Comparison of ENCODE assay signal across 8 cellular contexts in genomic region chr1:230978491-230979388, GRCh38. TPM values are rescaled to one million over a fixed set of nuclear protein-coding genes. Genes with fewer than 3 reads are reported as not detected.
DNase-seq lines count a peak whose midpoint lies in the region; ATAC-seq and TF ChIP-seq lines count a peak whose summit lies in the region.

Gene ARV1 (plus strand): TSS chr1:230979094. CDS start chr1:230979106, 12 bp downstream.
A gene with protein sequence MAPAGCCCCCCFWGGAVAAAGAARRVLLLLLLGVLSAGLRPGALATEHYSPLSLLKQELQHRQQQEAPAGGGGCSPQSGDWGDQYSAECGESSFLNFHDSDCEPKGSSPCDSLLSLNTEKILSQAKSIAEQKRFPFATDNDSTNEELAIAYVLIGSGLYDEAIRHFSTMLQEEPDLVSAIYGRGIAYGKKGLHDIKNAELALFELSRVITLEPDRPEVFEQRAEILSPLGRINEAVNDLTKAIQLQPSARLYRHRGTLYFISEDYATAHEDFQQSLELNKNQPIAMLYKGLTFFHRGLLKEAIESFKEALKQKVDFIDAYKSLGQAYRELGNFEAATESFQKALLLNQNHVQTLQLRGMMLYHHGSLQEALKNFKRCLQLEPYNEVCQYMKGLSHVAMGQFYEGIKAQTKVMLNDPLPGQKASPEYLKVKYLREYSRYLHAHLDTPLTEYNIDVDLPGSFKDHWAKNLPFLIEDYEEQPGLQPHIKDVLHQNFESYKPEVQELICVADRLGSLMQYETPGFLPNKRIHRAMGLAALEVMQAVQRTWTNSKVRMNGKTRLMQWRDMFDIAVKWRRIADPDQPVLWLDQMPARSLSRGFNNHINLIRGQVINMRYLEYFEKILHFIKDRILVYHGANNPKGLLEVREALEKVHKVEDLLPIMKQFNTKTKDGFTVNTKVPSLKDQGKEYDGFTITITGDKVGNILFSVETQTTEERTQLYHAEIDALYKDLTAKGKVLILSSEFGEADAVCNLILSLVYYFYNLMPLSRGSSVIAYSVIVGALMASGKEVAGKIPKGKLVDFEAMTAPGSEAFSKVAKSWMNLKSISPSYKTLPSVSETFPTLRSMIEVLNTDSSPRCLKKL (minus strand): TSS chr1:230978861. CDS start chr1:230978830, 31 bp downstream.

- peaks cover 8% of the 10 kb centered on the region; the same call in 1 of the 2 replicates for H4K20me1 ChIP-seq in DOHH2 (ENCODE audit: control insufficient read depth, insufficient read depth, low read depth, low read length)

- H3K27me3 ChIP-seq in DOHH2 (ENCODE audit: control insufficient read depth, low read length) (no peaks in the 10 kb centered on the region), Peyer's patch (no peaks in the 10 kb centered on the region), esophagus (ENCODE audit: control insufficient read depth in 1 of 2, insufficient read depth in 2 of 2, low read length in 2 of 2) (no peaks in the 10 kb centered on the region), muscle layer of colon (ENCODE audit: control insufficient read depth in 1 of 2, insufficient read depth in 2 of 2, low read length in 2 of 2) (no peaks in the 10 kb centered on the region)

- H3K4me3 ChIP-seq in DOHH2 (ENCODE audit: low read length), result peak within 1 kb of the TSS; percentile 82
- H3K4me3 ChIP-seq in Peyer's patch, result peak within 1 kb of the TSS; percentile 73 to 99 (median 96)
- peak within 1 kb of the TSS; percentile 87 to 98 for H3K4me3 ChIP-seq in esophagus (ENCODE audit: low read depth in 1 of 2, low read length in 2 of 2)
- H3K4me3 ChIP-seq in muscle layer of colon (ENCODE audit: low read depth in 1 of 2, low read length in 2 of 2), result peak within 1 kb of the TSS; percentile 51 to 92

- 1% methylated on average over 75 to 79 of the region's 79 CpGs for WGBS in esophagus, 2 donors

- no peaks in the 10 kb centered on the region for H3F3A ChIP-seq in DOHH2 (ENCODE audit: control insufficient read depth, insufficient read depth)

- H3K4me1 ChIP-seq in DOHH2 (ENCODE audit: control insufficient read depth, low read length), result peaks cover 30% of the 10 kb centered on the region
- peaks cover 0 to 39% (median 2%) of the 10 kb centered on the region in 4 donors for H3K4me1 ChIP-seq in Peyer's patch
- H3K4me1 ChIP-seq in esophagus (ENCODE audit: control insufficient read depth in 2 of 2, insufficient read depth in 2 of 2, low read length in 1 of 2), result no peaks in the 10 kb centered on the region
- peaks cover 19% of the 10 kb centered on the region for H3K4me1 ChIP-seq in muscle layer of colon (ENCODE audit: insufficient read depth, low read length)

- TF ChIP-seq CTCF in DOHH2 (IDR thresholded peaks at IDR 0.05; ENCODE audit: low read depth, low read length, poor library complexity, severe bottlenecking) (peak; percentile 79), Peyer's patch (IDR thresholded peaks at IDR 0.05) (peak; percentile 5 to 57 (median 40))

- H3K79me2 ChIP-seq in DOHH2 (ENCODE audit: control insufficient read depth, low read length), result peaks cover 75% of the 10 kb centered on the region

- H3K27ac ChIP-seq in DOHH2 (ENCODE audit: low read depth, low read length) (peak within 1 kb of the TSS; percentile 75), KOPT-K1 (ENCODE audit: low read depth, low read length, poor library complexity, severe bottlenecking) (peak within 1 kb of the TSS; percentile 75), Peyer's patch (peak within 1 kb of the TSS; percentile 57 to 97 (median 68)), esophagus (ENCODE audit: low read depth in 2 of 2, low read length in 1 of 2) (peak within 1 kb of the TSS; percentile 70 to 88), muscle layer of colon (ENCODE audit: low read depth, low read length) (peak within 1 kb of the TSS; percentile 63)

- H3K36me3 ChIP-seq in DOHH2 (ENCODE audit: control insufficient read depth, low read length), result peaks cover 36% of the 10 kb centered on the region
- H3K36me3 ChIP-seq in KOPT-K1 (ENCODE audit: insufficient read depth, low read length), result peaks cover 41% of the 10 kb centered on the region
- no peaks in the 10 kb centered on the region for H3K36me3 ChIP-seq in Peyer's patch
- peaks cover 0 to 6% of the 10 kb centered on the region in 2 donors for H3K36me3 ChIP-seq in esophagus (ENCODE audit: control insufficient read depth in 2 of 2, insufficient read depth in 2 of 2, low read length in 1 of 2)
- H3K36me3 ChIP-seq in muscle layer of colon (ENCODE audit: insufficient read depth, low read length), result peaks cover 17% of the 10 kb centered on the region

- no peaks in the 10 kb centered on the region for H3K9me3 ChIP-seq in DOHH2 (ENCODE audit: control insufficient read depth, insufficient read depth, low read length)
- no peaks in the 10 kb centered on the region for H3K9me3 ChIP-seq in KOPT-K1 (ENCODE audit: insufficient read depth, low read length, poor library complexity, severe bottlenecking)
- no peaks in the 10 kb centered on the region for H3K9me3 ChIP-seq in Peyer's patch
- no peaks in the 10 kb centered on the region for H3K9me3 ChIP-seq in esophagus (ENCODE audit: control insufficient read depth in 2 of 2, insufficient read depth in 1 of 2, low read depth in 1 of 2, low read length in 1 of 2)
- no peaks in the 10 kb centered on the region for H3K9me3 ChIP-seq in muscle layer of colon (ENCODE audit: low read length)

- peak; percentile 89 for ATAC-seq in GM21786 (IDR thresholded peaks at IDR 0.05; ENCODE audit: unreplicated experiment)

- H3K4me2 ChIP-seq in DOHH2 (ENCODE audit: low read length), result peak within 1 kb of the TSS; percentile 97

- peak; percentile 98 to 99 (median 99) for DNase-seq in Peyer's patch
- peak; percentile 96 to 97 for DNase-seq in activated T-cell treated with anti-CD3 and anti-CD28 coated beads, Interleukin-2, amount 50 U/mL, for 48 hours
- peak; percentile 94 for DNase-seq in stimulated activated CD8-positive, alpha-beta memory T cell treated with anti-CD3 and anti-CD28 coated beads, Interleukin-7, amount 100 ng/mL, for 24 hours (ENCODE audit: low read depth)

- H3K9me2 ChIP-seq in DOHH2 (replicated peaks; ENCODE audit: control insufficient read depth, low read length), result no peaks in the 10 kb centered on the region

- H3K9ac ChIP-seq in muscle layer of colon (ENCODE audit: low read length), result peak within 1 kb of the TSS; percentile 58

- TF ChIP-seq POLR2A in Peyer's patch (IDR thresholded peaks at IDR 0.05), result peak; percentile 61 to 84

RNA-seq across cellular contexts. Expression of gene ARV1, which starts in this region (rescaled TPM):
- 10 to 100 TPM; 13.2 to 28.9 (median 21.0) TPM for total RNA-seq in Peyer's patch
- polyA plus RNA-seq in esophagus, result 10 to 100 TPM; 21.0 to 38.3 TPM

RNA-seq across cellular contexts. Expression of the second gene that starts in this region (rescaled TPM):
- total RNA-seq in Peyer's patch, result 100 to 1,000 TPM in 1 of 4 donors, 10 to 100 TPM in 3; 17.3 to 106 (median 42.6) TPM
- polyA plus RNA-seq in esophagus, result 1 to 10 TPM; 5.0 to 7.6 TPM

Comparison
In these comparisons a context has a peak if more than half of its experiments do, and no peak if none do; other contexts are left out.
1. Peak in every context shown above with its lines: DNase-seq, ATAC-seq, H3K4me3 ChIP-seq and H3K27ac ChIP-seq.